31 cellular contexts compared by ENCODE assay signal in genomic region chr1:54224233-54224632, GRCh38. TPM values are rescaled to one million over a fixed set of nuclear protein-coding genes. Genes with fewer than 3 reads are reported as not detected.
DNase-seq lines count a peak whose midpoint lies in the region; ATAC-seq and TF ChIP-seq lines count a peak whose summit lies in the region.
"Had no signal": no experiment of that assay in that cellular context is flagged by ENCODE, and none has a peak within 500 bp of the region (broad histone marks: within the 10 kb centered on the region; RNA-seq: fewer than 3 reads in every experiment).

No MANE protein-coding gene starts in this region.

- H3K36me3 Mint-ChIP-seq in activated naive CD8-positive, alpha-beta T cell treated with anti-CD3 and anti-CD28 coated beads, Interleukin-2, amount 10 ng/mL, durations not matched to agents 7 days and 5 days = peaks cover 12% of the 10 kb centered on the region
- peaks cover 12% of the 10 kb centered on the region for H3K36me3 Mint-ChIP-seq in activated naive CD8-positive, alpha-beta T cell treated with anti-CD3 and anti-CD28 coated beads, Interleukin-2, amount 50 U/mL, for 24 hours (ENCODE audit: low read depth)
- peaks cover 41% of the 10 kb centered on the region for H3K36me3 Mint-ChIP-seq in endodermal cell (ENCODE audit: low read depth)
- H3K36me3 Mint-ChIP-seq in CD14-positive monocyte = peaks cover 37 to 49% of the 10 kb centered on the region in 2 donors

- no peak overlapping the region for H3K4me3 Mint-ChIP-seq in activated naive CD8-positive, alpha-beta T cell treated with anti-CD3 and anti-CD28 coated beads, Interleukin-2, amount 10 ng/mL, durations not matched to agents 7 days and 5 days
- no peak overlapping the region for H3K4me3 Mint-ChIP-seq in activated naive CD8-positive, alpha-beta T cell treated with anti-CD3 and anti-CD28 coated beads, Interleukin-2, amount 50 U/mL, for 24 hours
- H3K4me3 Mint-ChIP-seq in endodermal cell = no peak overlapping the region
- H3K4me3 Mint-ChIP-seq in CD14-positive monocyte = no peak overlapping the region
- H3K4me3 Mint-ChIP-seq: activated B cell treated with CpG ODN at 0.5 μM for 24 hours; activated CD8-positive, alpha-beta memory T cell treated with anti-CD3 and anti-CD28 coated beads, Interleukin-2, amount 10 ng/mL, durations not matched to agents 7 days and 5 days; activated T-cell treated with anti-CD3 and anti-CD28 coated beads, Interleukin-2, amount 50 U/mL, for 72 hours had no signal

- no peaks in the 10 kb centered on the region for H3K9me3 ChIP-seq in HEK293 (ENCODE audit: control insufficient read depth, insufficient read depth, low read depth, low read length)
- H3K9me3 ChIP-seq in endodermal cell (ENCODE audit: control insufficient read depth, low read length) = no peaks in the 10 kb centered on the region
- no peaks in the 10 kb centered on the region for H3K9me3 ChIP-seq in spleen
- H3K9me3 ChIP-seq in tibial nerve = no peaks in the 10 kb centered on the region
- H3K9me3 ChIP-seq: BE2C, neutrophil, prostate gland, sigmoid colon, upper lobe of left lung had no signal

- no peak overlapping the region for H3K9ac ChIP-seq in endodermal cell (ENCODE audit: extremely low read depth, low read length, poor library complexity, severe bottlenecking)

- H3K4me1 ChIP-seq in HEK293 (ENCODE audit: control insufficient read depth, insufficient read depth, low read length) (no peaks in the 10 kb centered on the region), endodermal cell (ENCODE audit: control insufficient read depth, insufficient read depth, low read length) (peaks cover 2% of the 10 kb centered on the region), spleen (peaks cover 7 to 32% (median 23%) of the 10 kb centered on the region in 6 donors), tibial nerve (peaks cover 0 to 43% (median 15%) of the 10 kb centered on the region in 4 donors)

- peaks cover 0 to 30% of the 10 kb centered on the region in 2 experiments; a peak in 1 of 3 replicates for H3K36me3 ChIP-seq in HEK293 (ENCODE audit: control insufficient read depth in 2 of 2, insufficient read depth in 1 of 2, low read length in 2 of 2)
- H3K36me3 ChIP-seq in endodermal cell (ENCODE audit: control insufficient read depth, insufficient read depth, low read length) = peaks cover 49% of the 10 kb centered on the region
- H3K36me3 ChIP-seq in spleen = peaks cover 0 to 88% (median 11%) of the 10 kb centered on the region in 6 donors
- H3K36me3 ChIP-seq in tibial nerve = peaks cover 0 to 34% (median 0%) of the 10 kb centered on the region in 3 donors
- H3K36me3 ChIP-seq: prostate gland had no signal

- CTCF ChIA-PET in HEK293 (lab: Yijun Ruan, JAX) = no interaction called here

- H3K27me3 ChIP-seq in endodermal cell (ENCODE audit: control insufficient read depth, insufficient read depth, low read length, poor library complexity, severe bottlenecking) = no peaks in the 10 kb centered on the region
- H3K27me3 ChIP-seq in spleen (replicated peaks in 1 of 7) = no peaks in the 10 kb centered on the region
- no peaks in the 10 kb centered on the region for H3K27me3 ChIP-seq in tibial nerve
- H3K27me3 ChIP-seq: BE2C, neutrophil, sigmoid colon, upper lobe of left lung had no signal

- no peak overlapping the region for H3K4me3 ChIP-seq in HEK293 (ENCODE audit: low read depth, low read length)
- no peak overlapping the region for H3K4me3 ChIP-seq in endodermal cell (ENCODE audit: low read length)
- H3K4me3 ChIP-seq in spleen = no peak overlapping the region
- no peak overlapping the region for H3K4me3 ChIP-seq in tibial nerve
- H3K4me3 ChIP-seq: GM12878, prostate gland, sigmoid colon, upper lobe of left lung had no signal

- TF ChIP-seq EP300 in tibial nerve (IDR thresholded peaks at IDR 0.05) = no peak

- H3K27ac ChIP-seq in HEK293 (ENCODE audit: extremely low read depth, low read depth, low read length) (no peak overlapping the region), endodermal cell (ENCODE audit: low read depth, low read length) (peak overlapping the region; percentile 67), spleen (no peak overlapping the region), tibial nerve (no peak overlapping the region)
- H3K27ac ChIP-seq: neutrophil, prostate gland, sigmoid colon, upper lobe of left lung had no signal

- peaks cover 3% of the 10 kb centered on the region for H3K4me1 Mint-ChIP-seq in activated naive CD8-positive, alpha-beta T cell treated with anti-CD3 and anti-CD28 coated beads, Interleukin-2, amount 10 ng/mL, durations not matched to agents 7 days and 5 days
- peaks cover 14% of the 10 kb centered on the region for H3K4me1 Mint-ChIP-seq in activated naive CD8-positive, alpha-beta T cell treated with anti-CD3 and anti-CD28 coated beads, Interleukin-2, amount 50 U/mL, for 24 hours
- H3K4me1 Mint-ChIP-seq in endodermal cell (peaks cover 45% of the 10 kb centered on the region), CD14-positive monocyte (peaks cover 43% of the 10 kb centered on the region)
- H3K4me1 Mint-ChIP-seq: activated B cell treated with CpG ODN at 0.5 μM for 24 hours had no signal

- no peaks in the 10 kb centered on the region for H3K9me3 Mint-ChIP-seq in activated naive CD8-positive, alpha-beta T cell treated with anti-CD3 and anti-CD28 coated beads, Interleukin-2, amount 10 ng/mL, durations not matched to agents 7 days and 5 days
- H3K9me3 Mint-ChIP-seq in activated naive CD8-positive, alpha-beta T cell treated with anti-CD3 and anti-CD28 coated beads, Interleukin-2, amount 50 U/mL, for 24 hours = no peaks in the 10 kb centered on the region
- H3K9me3 Mint-ChIP-seq in endodermal cell = no peaks in the 10 kb centered on the region
- no peaks in the 10 kb centered on the region for H3K9me3 Mint-ChIP-seq in CD14-positive monocyte
- H3K9me3 Mint-ChIP-seq: activated B cell treated with CpG ODN at 0.5 μM for 24 hours; activated T-cell treated with anti-CD3 and anti-CD28 coated beads, Interleukin-2, amount 50 U/mL, for 72 hours had no signal

- DNase-seq in activated naive CD8-positive, alpha-beta T cell treated with anti-CD3 and anti-CD28 coated beads, Interleukin-2, amount 10 ng/mL, durations not matched to agents 7 days and 5 days = no peak
- DNase-seq in activated naive CD8-positive, alpha-beta T cell treated with anti-CD3 and anti-CD28 coated beads, Interleukin-2, amount 50 U/mL, for 24 hours = no peak
- peak; percentile 48 for DNase-seq in endodermal cell
- DNase-seq in spleen = peak; percentile 45
- no peak for DNase-seq in iPS-NIHi11 (ENCODE audit: low spot score)
- no peak for DNase-seq in tibial nerve (ENCODE audit: low spot score in 2 of 2)
- no peak for DNase-seq in CD14-positive monocyte (ENCODE audit: low spot score)
- DNase-seq: activated B cell treated with CpG ODN at 0.5 μM for 24 hours; activated CD4-positive, alpha-beta T cell treated with anti-CD3 and anti-CD28 coated beads, Interleukin-2, amount 50 U/mL, for 1 hour; activated CD8-positive, alpha-beta memory T cell treated with anti-CD3 and anti-CD28 coated beads, Interleukin-2, amount 10 ng/mL, durations not matched to agents 7 days and 5 days; activated naive CD4-positive, alpha-beta T cell treated with Interleukin-2 at 50 U/mL for 16 hours; activated T-cell treated with anti-CD3 and anti-CD28 coated beads, Interleukin-2, amount 50 U/mL, for 72 hours; anterior cingulate cortex; BE2C; cortex of kidney; DMS153; IMR-90; NCI-H1436 treated with DMSO at 0.1 percent for 48 hours; NCI-H226; NCI-H69; sigmoid colon; stimulated activated CD4-positive, alpha-beta T cell treated with anti-CD3 and anti-CD28 coated beads, Interleukin-4, amount 100 ng/mL, for 24 hours; T1000; upper lobe of left lung had no signal

- POLR2A ChIA-PET in activated naive CD8-positive, alpha-beta T cell treated with anti-CD3 and anti-CD28 coated beads, Interleukin-2, amount 10 ng/mL, durations not matched to agents 7 days and 5 days (lab: Charles Lee) = no interaction called here
- POLR2A ChIA-PET in HEK293 (lab: Yijun Ruan, JAX) = no interaction called here

- H3K27ac Mint-ChIP-seq in activated naive CD8-positive, alpha-beta T cell treated with anti-CD3 and anti-CD28 coated beads, Interleukin-2, amount 10 ng/mL, durations not matched to agents 7 days and 5 days = peak overlapping the region; percentile 54
- H3K27ac Mint-ChIP-seq in activated naive CD8-positive, alpha-beta T cell treated with anti-CD3 and anti-CD28 coated beads, Interleukin-2, amount 50 U/mL, for 24 hours = no peak overlapping the region
- H3K27ac Mint-ChIP-seq in endodermal cell (peak overlapping the region; percentile 63), CD14-positive monocyte (no peak overlapping the region)
- H3K27ac Mint-ChIP-seq: activated B cell treated with CpG ODN at 0.5 μM for 24 hours; activated CD8-positive, alpha-beta memory T cell treated with anti-CD3 and anti-CD28 coated beads, Interleukin-2, amount 10 ng/mL, durations not matched to agents 7 days and 5 days; activated T-cell treated with anti-CD3 and anti-CD28 coated beads, Interleukin-2, amount 50 U/mL, for 72 hours had no signal

- WGBS in endodermal cell (ENCODE audit: insufficient coverage in 1 of 2, insufficient read length in 1 of 2), 2 experiments = 93 to 100% methylated on average over 6 of the region's 6 CpGs
- WGBS in spleen, 5 donors = 82 to 100% (median 95%) methylated on average over 6 of the region's 6 CpGs
- WGBS in tibial nerve, 2 donors = 71 to 83% methylated on average over 6 of the region's 6 CpGs

- no peak for TF ChIP-seq POLR2A in spleen (IDR thresholded peaks at IDR 0.05)
- no peak for TF ChIP-seq POLR2A in tibial nerve (IDR thresholded peaks at IDR 0.05)

- no peak for TF ChIP-seq CTCF in HEK293 (tag by site-specific recombination; IDR thresholded peaks at IDR 0.05)
- no peak for TF ChIP-seq CTCF in endodermal cell (conservative IDR thresholded peaks at IDR 0.05)
- no peak for TF ChIP-seq CTCF in spleen (IDR thresholded peaks at IDR 0.05 in 8 of 11, conservative IDR thresholded peaks at IDR 0.05 in 3 of 11)
- TF ChIP-seq CTCF in tibial nerve (IDR thresholded peaks at IDR 0.05) = no peak
- TF ChIP-seq CTCF in CD14-positive monocyte (IDR thresholded peaks at IDR 0.05) = no peak

- no peaks in the 10 kb centered on the region for H3K27me3 Mint-ChIP-seq in activated naive CD8-positive, alpha-beta T cell treated with anti-CD3 and anti-CD28 coated beads, Interleukin-2, amount 10 ng/mL, durations not matched to agents 7 days and 5 days
- H3K27me3 Mint-ChIP-seq in activated naive CD8-positive, alpha-beta T cell treated with anti-CD3 and anti-CD28 coated beads, Interleukin-2, amount 50 U/mL, for 24 hours = no peaks in the 10 kb centered on the region
- H3K27me3 Mint-ChIP-seq in endodermal cell (ENCODE audit: insufficient read depth) = no peaks in the 10 kb centered on the region
- H3K27me3 Mint-ChIP-seq in CD14-positive monocyte (ENCODE audit: low read depth in 3 of 3) = peaks cover 0 to 3% (median 0%) of the 10 kb centered on the region in 3 donors
- H3K27me3 Mint-ChIP-seq: activated B cell treated with CpG ODN at 0.5 μM for 24 hours; activated CD8-positive, alpha-beta memory T cell treated with anti-CD3 and anti-CD28 coated beads, Interleukin-2, amount 10 ng/mL, durations not matched to agents 7 days and 5 days had no signal

- no peak for ATAC-seq in activated naive CD8-positive, alpha-beta T cell treated with anti-CD3 and anti-CD28 coated beads, Interleukin-2, amount 10 ng/mL, durations not matched to agents 7 days and 5 days (ENCODE audit: low read depth)
- no peak for ATAC-seq in activated naive CD8-positive, alpha-beta T cell treated with anti-CD3 and anti-CD28 coated beads, Interleukin-2, amount 50 U/mL, for 24 hours
- ATAC-seq: activated CD8-positive, alpha-beta memory T cell treated with anti-CD3 and anti-CD28 coated beads, Interleukin-2, amount 10 ng/mL, durations not matched to agents 7 days and 5 days; activated T-cell treated with anti-CD3 and anti-CD28 coated beads, Interleukin-2, amount 50 U/mL, for 72 hours; GM12878; left lobe of liver; Right ventricle myocardium inferior; SK-N-SH treated with all-trans-retinoic acid at 6 μM for 48 hours had no signal

- intact Hi-C loops in spleen (cut with DNase I; ENCODE audit: low total_unique reads) (no loop called here), CD14-positive monocyte (cut with micrococcal nuclease) (loop anchor here in 1 of 2 donors (10.0 kb wide), 1 partner anchor 181 kb away; the partner anchor contains the start of gene SSBP3)

RNA-seq across cellular contexts. Expression of gene MRPL37, which starts 24.3 kb away (rescaled TPM):
- 10 to 100 TPM; 71.8 to 81.6 TPM for total RNA-seq in activated naive CD8-positive, alpha-beta T cell treated with anti-CD3 and anti-CD28 coated beads, Interleukin-2, amount 10 ng/mL, durations not matched to agents 7 days and 5 days
- total RNA-seq in endodermal cell (10 to 100 TPM; 84.5 to 95.8 TPM), spleen (10 to 100 TPM; 38.3 to 55.9 (median 50.1) TPM), tibial nerve (10 to 100 TPM; 39.5 to 60.6 (median 44.3) TPM)
- polyA plus RNA-seq in endodermal cell (2013, experiment 1 of 2) = 87.1 TPM
- polyA plus RNA-seq in endodermal cell (2013, experiment 2 of 2) = 77.1 TPM
- polyA plus RNA-seq in spleen (10 to 100 TPM; 20.4 to 42.5 (median 38.4) TPM), CD14-positive monocyte (10 to 100 TPM; 42.5 to 47.8 TPM)

RNA-seq across cellular contexts. Expression of gene CYB5RL, which starts 24.4 kb away (rescaled TPM):
- total RNA-seq in activated naive CD8-positive, alpha-beta T cell treated with anti-CD3 and anti-CD28 coated beads, Interleukin-2, amount 10 ng/mL, durations not matched to agents 7 days and 5 days = 10 to 100 TPM; 11.6 to 13.3 TPM
- total RNA-seq in endodermal cell (10 to 100 TPM in 1 of 2 donors, 1 to 10 TPM in 1; 8.2 to 11.0 TPM), spleen (10 to 100 TPM in 4 of 7 donors, 1 to 10 TPM in 3; 6.6 to 15.1 (median 11.0) TPM), tibial nerve (1 to 10 TPM; 4.8 to 6.7 (median 5.5) TPM)
- polyA plus RNA-seq in endodermal cell (2013, experiment 1 of 2) = 13.3 TPM
- 12.0 TPM for polyA plus RNA-seq in endodermal cell (2013, experiment 2 of 2)
- polyA plus RNA-seq in spleen (1 to 10 TPM; 1.3 to 3.5 (median 1.5) TPM), CD14-positive monocyte (1 to 10 TPM in 1 of 2 donors, under 1 TPM in 1; 0.76 to 1.5 TPM)

Comparison
In these comparisons a context has a peak if more than half of its experiments do, and no peak if none do; other contexts are left out.
1. H3K27ac Mint-ChIP-seq: peak in activated naive CD8-positive, alpha-beta T cell treated with anti-CD3 and anti-CD28 coated beads, Interleukin-2, amount 10 ng/mL, durations not matched to agents 7 days and 5 days (single experiment) and endodermal cell (single experiment); none in activated naive CD8-positive, alpha-beta T cell treated with anti-CD3 and anti-CD28 coated beads, Interleukin-2, amount 50 U/mL, for 24 hours (single experiment) and CD14-positive monocyte (0 of 7).
2. DNase-seq: peak in endodermal cell (single experiment) and spleen (single experiment); none in activated naive CD8-positive, alpha-beta T cell treated with anti-CD3 and anti-CD28 coated beads, Interleukin-2, amount 10 ng/mL, durations not matched to agents 7 days and 5 days (single experiment), activated naive CD8-positive, alpha-beta T cell treated with anti-CD3 and anti-CD28 coated beads, Interleukin-2, amount 50 U/mL, for 24 hours (single experiment), iPS-NIHi11 (single experiment), tibial nerve (0 of 2) and CD14-positive monocyte (single experiment).